ENCODE assay signal across 16 cellular contexts in the genomic region with DNA sequence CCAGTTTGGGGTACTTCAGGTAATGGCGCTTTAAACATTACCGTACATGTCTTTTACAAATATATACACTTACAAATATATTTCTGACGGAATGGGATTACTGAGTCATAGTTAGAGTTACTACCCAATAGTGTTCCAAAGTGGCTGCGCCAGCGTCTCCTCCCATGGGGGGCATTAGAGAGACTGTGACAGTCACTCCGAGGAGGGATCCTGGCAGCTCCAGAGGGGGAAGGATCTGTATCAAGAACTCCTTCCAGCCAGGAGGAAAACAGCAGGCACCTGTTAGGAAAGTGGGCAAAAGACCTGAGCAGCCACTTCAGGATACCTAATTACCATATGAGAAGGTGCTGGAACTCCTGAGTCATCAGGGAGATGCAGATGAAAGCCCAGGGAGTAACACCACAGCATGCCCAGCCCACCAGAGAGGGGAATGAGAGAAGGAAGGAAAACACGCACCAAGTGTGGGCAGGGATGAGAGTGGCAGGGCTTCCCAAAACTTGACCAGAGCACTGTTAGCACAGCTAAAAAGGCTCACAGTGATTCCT. TPM values are rescaled to one million over a fixed set of nuclear protein-coding genes. Genes with fewer than 3 reads are reported as not detected.
"Had no signal": no experiment of that assay in that cellular context is flagged by ENCODE, and none has a peak within 500 bp of the region (broad histone marks: within the 10 kb centered on the region; RNA-seq: fewer than 3 reads in every experiment).

No MANE protein-coding gene starts in this region.

- H3K27ac ChIP-seq: breast epithelium, left lung, ovary, suprapubic skin had no signal

- H3K36me3 ChIP-seq: breast epithelium, left lung, ovary, suprapubic skin had no signal

- H3K27me3 ChIP-seq: breast epithelium, ovary had no signal

- H3K4me1 ChIP-seq: breast epithelium, left lung, suprapubic skin had no signal

- DNase-seq: activated CD4-positive, alpha-beta T cell treated with anti-CD3 and anti-CD28 coated beads, Interleukin-2, amount 50 U/mL, for 1 hour; activated CD4-positive, CD25-positive, alpha-beta regulatory T cell; activated gamma-delta T cell; activated T-cell treated with anti-CD3 and anti-CD28 coated beads, Interleukin-2, amount 50 U/mL, for 4 hours; anterior cingulate cortex; dermis blood vessel endothelial cell; left lung; ovary; stimulated activated CD4-positive, alpha-beta T cell treated with anti-CD3 and anti-CD28 coated beads, Interleukin-2, amount 100 ng/mL, for 48 hours; stimulated activated naive CD8-positive, alpha-beta T cell treated with anti-CD3 and anti-CD28 coated beads, Interleukin-15, Interleukin-2, amounts not matched to agents 100 U/mL and 50 U/mL, for 24 hours; T-helper 17 cell had no signal

- H3K9me3 ChIP-seq: breast epithelium, left lung, ovary, suprapubic skin had no signal

- H3K4me3 ChIP-seq: breast epithelium, left lung, ovary, suprapubic skin had no signal

- FAIRE-seq: islet of Langerhans, TTC549 had no signal

- ATAC-seq: activated T-cell treated with anti-CD3 and anti-CD28 coated beads, Interleukin-2, amount 50 U/mL, for 4 hours; left lung; stimulated activated naive CD8-positive, alpha-beta T cell treated with anti-CD3 and anti-CD28 coated beads, Interleukin-15, Interleukin-2, amounts not matched to agents 100 U/mL and 50 U/mL, for 24 hours; T-helper 17 cell had no signal

RNA-seq across cellular contexts. Expression of a gene that starts 52.9 kb away (rescaled TPM):
- total RNA-seq: activated T-cell treated with anti-CD3 and anti-CD28 coated beads, Interleukin-2, amount 50 U/mL, for 4 hours; dermis blood vessel endothelial cell; glomerular endothelial cell had no signal
